19 cellular contexts compared by ENCODE assay signal in genomic region chr5:109590799-109591198, GRCh38.
DNase-seq lines count a peak whose midpoint lies in the region; ATAC-seq and TF ChIP-seq lines count a peak whose summit lies in the region.
"Had no signal": no experiment of that assay in that cellular context is flagged by ENCODE, and none has a peak within 500 bp of the region (broad histone marks: within the 10 kb centered on the region; RNA-seq: fewer than 3 reads in every experiment).

No MANE protein-coding gene starts in this region.

- H3K36me3 Mint-ChIP-seq in GM23338 (ENCODE audit: low read depth), result no peaks in the 10 kb centered on the region
- no peaks in the 10 kb centered on the region for H3K36me3 Mint-ChIP-seq in stimulated activated effector memory CD8-positive, alpha-beta T cell treated with anti-CD3 and anti-CD28 coated beads, Interleukin-12 subunit alpha, Interleukin-12 subunit beta, amount 100 ng/mL, for 72 hours
- H3K36me3 Mint-ChIP-seq in activated naive CD8-positive, alpha-beta T cell treated with anti-CD3 and anti-CD28 coated beads for 36 hours, result no peaks in the 10 kb centered on the region
- H3K36me3 Mint-ChIP-seq: CD14-positive monocyte; CD4-positive, alpha-beta memory T cell; CD4-positive, CD25-positive, alpha-beta regulatory T cell had no signal

- H3K4me3 Mint-ChIP-seq in GM23338, result no peak overlapping the region
- H3K4me3 Mint-ChIP-seq in stimulated activated effector memory CD8-positive, alpha-beta T cell treated with anti-CD3 and anti-CD28 coated beads, Interleukin-12 subunit alpha, Interleukin-12 subunit beta, amount 100 ng/mL, for 72 hours, result no peak overlapping the region
- no peak overlapping the region for H3K4me3 Mint-ChIP-seq in activated naive CD8-positive, alpha-beta T cell treated with anti-CD3 and anti-CD28 coated beads for 36 hours
- no peak overlapping the region for H3K4me3 Mint-ChIP-seq in stimulated activated naive CD8-positive, alpha-beta T cell treated with anti-CD3 and anti-CD28 coated beads, Interleukin-15, amount 100 ng/mL, for 72 hours
- H3K4me3 Mint-ChIP-seq: CD14-positive monocyte; CD4-positive, alpha-beta memory T cell; CD4-positive, CD25-positive, alpha-beta regulatory T cell; CD8-positive, alpha-beta memory T cell had no signal

- DNase-seq in GM23338 (ENCODE audit: low spot score), result no peak
- DNase-seq in stimulated activated effector memory CD8-positive, alpha-beta T cell treated with anti-CD3 and anti-CD28 coated beads, Interleukin-12 subunit alpha, Interleukin-12 subunit beta, amount 100 ng/mL, for 72 hours (ENCODE audit: low spot score in 2 of 2), result no peak
- no peak for DNase-seq in activated naive CD8-positive, alpha-beta T cell treated with anti-CD3 and anti-CD28 coated beads for 36 hours
- DNase-seq in stimulated activated naive CD8-positive, alpha-beta T cell treated with anti-CD3 and anti-CD28 coated beads, Interleukin-15, amount 100 ng/mL, for 72 hours, result no peak
- DNase-seq: 8988T; ACHN; BE2C; C1 segment of cervical spinal cord; CD8-positive, alpha-beta memory T cell; COR-L47; DMS79 treated with DMSO at 0.1 percent for 48 hours; EL had no signal

- H3K9me3 ChIP-seq in Loucy (ENCODE audit: insufficient read depth, low read depth, low read length), result no peaks in the 10 kb centered on the region
- H3K9me3 ChIP-seq: BE2C, BLaER1 had no signal

- no peak overlapping the region for H3K27ac ChIP-seq in GM23338 (ENCODE audit: low read depth)
- H3K27ac ChIP-seq: BLaER1 had no signal

- H3K4me1 Mint-ChIP-seq in GM23338, result no peaks in the 10 kb centered on the region
- no peaks in the 10 kb centered on the region for H3K4me1 Mint-ChIP-seq in stimulated activated effector memory CD8-positive, alpha-beta T cell treated with anti-CD3 and anti-CD28 coated beads, Interleukin-12 subunit alpha, Interleukin-12 subunit beta, amount 100 ng/mL, for 72 hours
- H3K4me1 Mint-ChIP-seq in activated naive CD8-positive, alpha-beta T cell treated with anti-CD3 and anti-CD28 coated beads for 36 hours, result peaks cover 11% of the 10 kb centered on the region
- peaks cover 9% of the 10 kb centered on the region for H3K4me1 Mint-ChIP-seq in stimulated activated naive CD8-positive, alpha-beta T cell treated with anti-CD3 and anti-CD28 coated beads, Interleukin-15, amount 100 ng/mL, for 72 hours
- H3K4me1 Mint-ChIP-seq: CD14-positive monocyte; CD4-positive, alpha-beta memory T cell; CD4-positive, CD25-positive, alpha-beta regulatory T cell had no signal

- H3K9me2 ChIP-seq in GM23338 (ENCODE audit: insufficient read depth) (no peaks in the 10 kb centered on the region), Loucy (replicated peaks; ENCODE audit: low read depth, low read length) (no peaks in the 10 kb centered on the region)

- H3K4me3 ChIP-seq in GM23338, result no peak overlapping the region
- no peak overlapping the region for H3K4me3 ChIP-seq in Loucy (ENCODE audit: low read length, poor library complexity, severe bottlenecking)
- H3K4me3 ChIP-seq: BLaER1, GM12878 had no signal

- ATAC-seq in GM23338, result no peak
- ATAC-seq in stimulated activated effector memory CD8-positive, alpha-beta T cell treated with anti-CD3 and anti-CD28 coated beads, Interleukin-12 subunit alpha, Interleukin-12 subunit beta, amount 100 ng/mL, for 72 hours, result peak; percentile 8
- no peak for ATAC-seq in stimulated activated naive CD8-positive, alpha-beta T cell treated with anti-CD3 and anti-CD28 coated beads, Interleukin-15, amount 100 ng/mL, for 72 hours
- ATAC-seq in HG03342 (IDR thresholded peaks at IDR 0.05; ENCODE audit: unreplicated experiment), result no peak
- ATAC-seq: GM12878 had no signal

- H3K4me1 ChIP-seq in GM23338 (ENCODE audit: insufficient read depth) (no peaks in the 10 kb centered on the region), Loucy (ENCODE audit: insufficient read depth, low read length, poor library complexity, severe bottlenecking) (peaks cover 17% of the 10 kb centered on the region)
- H3K4me1 ChIP-seq: BE2C, BLaER1 had no signal

- H3K27ac Mint-ChIP-seq in GM23338, result 0 out of 2 replicates have a peak overlapping the region, but pooled peaks have one; percentile 54
- no peak overlapping the region for H3K27ac Mint-ChIP-seq in stimulated activated effector memory CD8-positive, alpha-beta T cell treated with anti-CD3 and anti-CD28 coated beads, Interleukin-12 subunit alpha, Interleukin-12 subunit beta, amount 100 ng/mL, for 72 hours
- H3K27ac Mint-ChIP-seq in activated naive CD8-positive, alpha-beta T cell treated with anti-CD3 and anti-CD28 coated beads for 36 hours, result no peak overlapping the region
- H3K27ac Mint-ChIP-seq in stimulated activated naive CD8-positive, alpha-beta T cell treated with anti-CD3 and anti-CD28 coated beads, Interleukin-15, amount 100 ng/mL, for 72 hours, result no peak overlapping the region
- H3K27ac Mint-ChIP-seq: CD14-positive monocyte; CD4-positive, alpha-beta memory T cell; CD4-positive, CD25-positive, alpha-beta regulatory T cell had no signal

- peaks cover 6% of the 10 kb centered on the region for H3K27me3 Mint-ChIP-seq in GM23338 (ENCODE audit: insufficient read depth, low read depth, poor library complexity)
- H3K27me3 Mint-ChIP-seq in activated naive CD8-positive, alpha-beta T cell treated with anti-CD3 and anti-CD28 coated beads for 36 hours, result no peaks in the 10 kb centered on the region
- H3K27me3 Mint-ChIP-seq in stimulated activated naive CD8-positive, alpha-beta T cell treated with anti-CD3 and anti-CD28 coated beads, Interleukin-15, amount 100 ng/mL, for 72 hours, result peaks cover under 1% of the 10 kb centered on the region
- H3K27me3 Mint-ChIP-seq: CD4-positive, alpha-beta memory T cell; CD4-positive, CD25-positive, alpha-beta regulatory T cell had no signal

- no peaks in the 10 kb centered on the region for H4K20me1 ChIP-seq in GM23338 (replicated peaks; ENCODE audit: insufficient read depth)
- no peaks in the 10 kb centered on the region for H4K20me1 ChIP-seq in Loucy (ENCODE audit: insufficient read depth, low read length, poor library complexity, severe bottlenecking)
- H4K20me1 ChIP-seq: BLaER1 had no signal

- H3K9me3 Mint-ChIP-seq in GM23338, result no peaks in the 10 kb centered on the region
- no peaks in the 10 kb centered on the region for H3K9me3 Mint-ChIP-seq in stimulated activated effector memory CD8-positive, alpha-beta T cell treated with anti-CD3 and anti-CD28 coated beads, Interleukin-12 subunit alpha, Interleukin-12 subunit beta, amount 100 ng/mL, for 72 hours
- H3K9me3 Mint-ChIP-seq in activated naive CD8-positive, alpha-beta T cell treated with anti-CD3 and anti-CD28 coated beads for 36 hours, result no peaks in the 10 kb centered on the region
- H3K9me3 Mint-ChIP-seq in stimulated activated naive CD8-positive, alpha-beta T cell treated with anti-CD3 and anti-CD28 coated beads, Interleukin-15, amount 100 ng/mL, for 72 hours, result no peaks in the 10 kb centered on the region
- H3K9me3 Mint-ChIP-seq: CD14-positive monocyte; CD4-positive, CD25-positive, alpha-beta regulatory T cell; CD8-positive, alpha-beta memory T cell had no signal

- H3K4me2 ChIP-seq in GM23338 (no peak overlapping the region), Loucy (ENCODE audit: low read depth, low read length, poor library complexity, severe bottlenecking) (peak overlapping the region; percentile 20)
- H3K4me2 ChIP-seq: BLaER1 had no signal

- H3K79me2 ChIP-seq in GM23338 (replicated peaks; ENCODE audit: insufficient read depth) (no peaks in the 10 kb centered on the region), Loucy (ENCODE audit: insufficient read depth, low read length) (no peaks in the 10 kb centered on the region)

- TF ChIP-seq CTCF in GM23338 (conservative IDR thresholded peaks at IDR 0.05; ENCODE audit: low read depth in 2 of 2), result no peak
- TF ChIP-seq CTCF in Loucy (conservative IDR thresholded peaks at IDR 0.05; ENCODE audit: low read length), result no peak

- H2AFZ ChIP-seq in GM23338 (no peak overlapping the region), Loucy (ENCODE audit: low read length) (no peak overlapping the region)

- H3F3A ChIP-seq in GM23338 (replicated peaks; ENCODE audit: low read depth), result no peaks in the 10 kb centered on the region
- no peaks in the 10 kb centered on the region for H3F3A ChIP-seq in Loucy (ENCODE audit: low read depth)

- H3K36me3 ChIP-seq in GM23338 (ENCODE audit: insufficient read depth) (no peaks in the 10 kb centered on the region), Loucy (ENCODE audit: insufficient read depth, low read length) (no peaks in the 10 kb centered on the region)
- H3K36me3 ChIP-seq: BE2C, BLaER1 had no signal

- no peak overlapping the region for H3K9ac ChIP-seq in Loucy (ENCODE audit: low read depth, low read length, poor library complexity, severe bottlenecking)
- H3K9ac ChIP-seq: BLaER1 had no signal

- H3K27me3 ChIP-seq in GM23338 (ENCODE audit: insufficient read depth) (no peaks in the 10 kb centered on the region), Loucy (ENCODE audit: insufficient read depth, low read length, poor library complexity, severe bottlenecking) (no peaks in the 10 kb centered on the region)
- H3K27me3 ChIP-seq: BE2C, BLaER1 had no signal

TF ChIP-seq in GM23338, 12 proteins besides CTCF, POLR2A, EP300 and RAD21 (continues in another document):
- TF ChIP-seq NANOG (IDR thresholded peaks at IDR 0.05; ENCODE audit: borderline replicate concordance), result no peak
- no peak for TF ChIP-seq REST (IDR thresholded peaks at IDR 0.05; ENCODE audit: unreplicated experiment)
- no peak for TF ChIP-seq JUNB (IDR thresholded peaks at IDR 0.05; ENCODE audit: unreplicated experiment)
- no peak for TF ChIP-seq EZH2phosphoT487 (IDR thresholded peaks at IDR 0.05; ENCODE audit: unreplicated experiment)
